1 cellular context compared by ENCODE assay signal in the genomic region with DNA sequence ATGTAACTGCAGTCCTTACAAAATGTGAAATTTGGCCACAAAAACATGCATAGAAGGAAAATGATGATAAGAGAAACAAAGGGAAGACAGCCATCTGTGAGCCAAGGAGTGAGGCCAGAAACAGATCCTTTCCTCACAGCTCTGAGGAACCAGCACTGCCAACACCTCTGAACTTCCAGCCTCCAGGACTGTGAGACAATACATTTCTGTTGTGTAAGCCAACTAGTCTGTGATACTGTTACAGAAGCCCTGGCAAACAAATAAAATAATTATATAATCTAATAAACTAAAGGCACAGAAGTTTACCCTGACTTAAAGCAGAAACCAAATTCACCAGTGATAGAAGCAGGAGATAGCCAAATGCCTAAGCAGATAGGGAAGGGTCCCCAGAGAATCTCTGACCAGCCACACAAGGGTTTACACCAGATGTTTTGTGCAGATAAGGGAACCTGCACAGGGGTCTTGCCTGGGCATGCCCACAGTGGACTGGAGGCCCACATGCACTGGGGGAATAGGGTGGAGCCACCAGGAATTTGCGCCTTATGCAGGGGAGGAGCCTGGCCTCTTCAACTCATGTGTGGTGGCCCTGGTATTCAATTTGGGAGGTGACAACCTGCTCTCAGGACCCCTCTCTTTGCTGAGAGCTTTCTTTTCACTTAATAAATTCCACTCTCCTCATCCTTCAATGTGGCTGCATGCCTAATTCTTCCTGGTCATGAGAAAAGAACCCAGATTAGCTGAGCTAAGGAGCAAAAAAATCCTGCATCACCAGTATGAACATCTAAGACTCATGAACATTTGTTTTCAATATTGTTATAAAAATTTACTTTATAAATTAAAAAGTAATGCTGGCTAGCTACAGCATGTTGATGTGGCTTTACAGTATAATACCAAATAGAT.
TF ChIP-seq lines count a peak whose summit lies in the region.

No MANE protein-coding gene starts in this region.

TF ChIP-seq in K562, 482 proteins besides CTCF, POLR2A, EP300 and RAD21 (continued from another document and continues in another):
- TF ChIP-seq, protein P1, sequence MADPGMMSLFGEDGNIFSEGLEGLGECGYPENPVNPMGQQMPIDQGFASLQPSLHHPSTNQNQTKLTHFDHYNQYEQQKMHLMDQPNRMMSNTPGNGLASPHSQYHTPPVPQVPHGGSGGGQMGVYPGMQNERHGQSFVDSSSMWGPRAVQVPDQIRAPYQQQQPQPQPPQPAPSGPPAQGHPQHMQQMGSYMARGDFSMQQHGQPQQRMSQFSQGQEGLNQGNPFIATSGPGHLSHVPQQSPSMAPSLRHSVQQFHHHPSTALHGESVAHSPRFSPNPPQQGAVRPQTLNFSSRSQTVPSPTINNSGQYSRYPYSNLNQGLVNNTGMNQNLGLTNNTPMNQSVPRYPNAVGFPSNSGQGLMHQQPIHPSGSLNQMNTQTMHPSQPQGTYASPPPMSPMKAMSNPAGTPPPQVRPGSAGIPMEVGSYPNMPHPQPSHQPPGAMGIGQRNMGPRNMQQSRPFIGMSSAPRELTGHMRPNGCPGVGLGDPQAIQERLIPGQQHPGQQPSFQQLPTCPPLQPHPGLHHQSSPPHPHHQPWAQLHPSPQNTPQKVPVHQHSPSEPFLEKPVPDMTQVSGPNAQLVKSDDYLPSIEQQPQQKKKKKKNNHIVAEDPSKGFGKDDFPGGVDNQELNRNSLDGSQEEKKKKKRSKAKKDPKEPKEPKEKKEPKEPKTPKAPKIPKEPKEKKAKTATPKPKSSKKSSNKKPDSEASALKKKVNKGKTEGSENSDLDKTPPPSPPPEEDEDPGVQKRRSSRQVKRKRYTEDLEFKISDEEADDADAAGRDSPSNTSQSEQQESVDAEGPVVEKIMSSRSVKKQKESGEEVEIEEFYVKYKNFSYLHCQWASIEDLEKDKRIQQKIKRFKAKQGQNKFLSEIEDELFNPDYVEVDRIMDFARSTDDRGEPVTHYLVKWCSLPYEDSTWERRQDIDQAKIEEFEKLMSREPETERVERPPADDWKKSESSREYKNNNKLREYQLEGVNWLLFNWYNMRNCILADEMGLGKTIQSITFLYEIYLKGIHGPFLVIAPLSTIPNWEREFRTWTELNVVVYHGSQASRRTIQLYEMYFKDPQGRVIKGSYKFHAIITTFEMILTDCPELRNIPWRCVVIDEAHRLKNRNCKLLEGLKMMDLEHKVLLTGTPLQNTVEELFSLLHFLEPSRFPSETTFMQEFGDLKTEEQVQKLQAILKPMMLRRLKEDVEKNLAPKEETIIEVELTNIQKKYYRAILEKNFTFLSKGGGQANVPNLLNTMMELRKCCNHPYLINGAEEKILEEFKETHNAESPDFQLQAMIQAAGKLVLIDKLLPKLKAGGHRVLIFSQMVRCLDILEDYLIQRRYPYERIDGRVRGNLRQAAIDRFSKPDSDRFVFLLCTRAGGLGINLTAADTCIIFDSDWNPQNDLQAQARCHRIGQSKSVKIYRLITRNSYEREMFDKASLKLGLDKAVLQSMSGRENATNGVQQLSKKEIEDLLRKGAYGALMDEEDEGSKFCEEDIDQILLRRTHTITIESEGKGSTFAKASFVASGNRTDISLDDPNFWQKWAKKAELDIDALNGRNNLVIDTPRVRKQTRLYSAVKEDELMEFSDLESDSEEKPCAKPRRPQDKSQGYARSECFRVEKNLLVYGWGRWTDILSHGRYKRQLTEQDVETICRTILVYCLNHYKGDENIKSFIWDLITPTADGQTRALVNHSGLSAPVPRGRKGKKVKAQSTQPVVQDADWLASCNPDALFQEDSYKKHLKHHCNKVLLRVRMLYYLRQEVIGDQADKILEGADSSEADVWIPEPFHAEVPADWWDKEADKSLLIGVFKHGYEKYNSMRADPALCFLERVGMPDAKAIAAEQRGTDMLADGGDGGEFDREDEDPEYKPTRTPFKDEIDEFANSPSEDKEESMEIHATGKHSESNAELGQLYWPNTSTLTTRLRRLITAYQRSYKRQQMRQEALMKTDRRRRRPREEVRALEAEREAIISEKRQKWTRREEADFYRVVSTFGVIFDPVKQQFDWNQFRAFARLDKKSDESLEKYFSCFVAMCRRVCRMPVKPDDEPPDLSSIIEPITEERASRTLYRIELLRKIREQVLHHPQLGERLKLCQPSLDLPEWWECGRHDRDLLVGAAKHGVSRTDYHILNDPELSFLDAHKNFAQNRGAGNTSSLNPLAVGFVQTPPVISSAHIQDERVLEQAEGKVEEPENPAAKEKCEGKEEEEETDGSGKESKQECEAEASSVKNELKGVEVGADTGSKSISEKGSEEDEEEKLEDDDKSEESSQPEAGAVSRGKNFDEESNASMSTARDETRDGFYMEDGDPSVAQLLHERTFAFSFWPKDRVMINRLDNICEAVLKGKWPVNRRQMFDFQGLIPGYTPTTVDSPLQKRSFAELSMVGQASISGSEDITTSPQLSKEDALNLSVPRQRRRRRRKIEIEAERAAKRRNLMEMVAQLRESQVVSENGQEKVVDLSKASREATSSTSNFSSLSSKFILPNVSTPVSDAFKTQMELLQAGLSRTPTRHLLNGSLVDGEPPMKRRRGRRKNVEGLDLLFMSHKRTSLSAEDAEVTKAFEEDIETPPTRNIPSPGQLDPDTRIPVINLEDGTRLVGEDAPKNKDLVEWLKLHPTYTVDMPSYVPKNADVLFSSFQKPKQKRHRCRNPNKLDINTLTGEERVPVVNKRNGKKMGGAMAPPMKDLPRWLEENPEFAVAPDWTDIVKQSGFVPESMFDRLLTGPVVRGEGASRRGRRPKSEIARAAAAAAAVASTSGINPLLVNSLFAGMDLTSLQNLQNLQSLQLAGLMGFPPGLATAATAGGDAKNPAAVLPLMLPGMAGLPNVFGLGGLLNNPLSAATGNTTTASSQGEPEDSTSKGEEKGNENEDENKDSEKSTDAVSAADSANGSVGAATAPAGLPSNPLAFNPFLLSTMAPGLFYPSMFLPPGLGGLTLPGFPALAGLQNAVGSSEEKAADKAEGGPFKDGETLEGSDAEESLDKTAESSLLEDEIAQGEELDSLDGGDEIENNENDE (IDR thresholded peaks at IDR 0.05; ENCODE audit: low read depth, low read length): no peak
- TF ChIP-seq SMARCE1 (IDR thresholded peaks at IDR 0.05) (0 out of 2 replicates have a peak, but pooled peaks have one; percentile 12), ZNF584 (CRISPR knock-in tag; IDR thresholded peaks at IDR 0.05; ENCODE audit: low read depth) (no peak), TSC22D4 (tag; IDR thresholded peaks at IDR 0.05) (no peak), PHF20 (IDR thresholded peaks at IDR 0.05; ENCODE audit: partially characterized antibody) (no peak), HNRNPLL (IDR thresholded peaks at IDR 0.05; ENCODE audit: low read depth, low read length, poor library complexity, severe bottlenecking) (no peak), NR2F6 (CRISPR knock-in tag; IDR thresholded peaks at IDR 0.05) (no peak), CBFA2T3 (IDR thresholded peaks at IDR 0.05) (peak; percentile 70), FOS (IDR thresholded peaks at IDR 0.05; ENCODE audit: extremely low read depth, insufficient read length) (no peak), TEAD4 (IDR thresholded peaks at IDR 0.05; ENCODE audit: low read length) (peak; percentile 62; the same call in 1 of the 2 replicates), TEAD4 (CRISPR knock-in tag; IDR thresholded peaks at IDR 0.05; ENCODE audit: borderline replicate concordance) (no peak), PURB (CRISPR knock-in tag; IDR thresholded peaks at IDR 0.05; ENCODE audit: low read depth) (no peak), TCFL5 (CRISPR knock-in tag; conservative IDR thresholded peaks at IDR 0.05) (no peak), TAL1 (IDR thresholded peaks at IDR 0.05) (peak; percentile 73), DPF2 (IDR thresholded peaks at IDR 0.05) (peak; percentile 30; the same call in 1 of the 2 replicates), RCOR1 (IDR thresholded peaks at IDR 0.05; ENCODE audit: borderline replicate concordance in 1 of 2, low read depth in 2 of 2, low read length in 2 of 2) (peak in 1 of 2 experiments; percentile 41; a peak in 1 of 4 replicates)
- TF ChIP-seq, protein P2, sequence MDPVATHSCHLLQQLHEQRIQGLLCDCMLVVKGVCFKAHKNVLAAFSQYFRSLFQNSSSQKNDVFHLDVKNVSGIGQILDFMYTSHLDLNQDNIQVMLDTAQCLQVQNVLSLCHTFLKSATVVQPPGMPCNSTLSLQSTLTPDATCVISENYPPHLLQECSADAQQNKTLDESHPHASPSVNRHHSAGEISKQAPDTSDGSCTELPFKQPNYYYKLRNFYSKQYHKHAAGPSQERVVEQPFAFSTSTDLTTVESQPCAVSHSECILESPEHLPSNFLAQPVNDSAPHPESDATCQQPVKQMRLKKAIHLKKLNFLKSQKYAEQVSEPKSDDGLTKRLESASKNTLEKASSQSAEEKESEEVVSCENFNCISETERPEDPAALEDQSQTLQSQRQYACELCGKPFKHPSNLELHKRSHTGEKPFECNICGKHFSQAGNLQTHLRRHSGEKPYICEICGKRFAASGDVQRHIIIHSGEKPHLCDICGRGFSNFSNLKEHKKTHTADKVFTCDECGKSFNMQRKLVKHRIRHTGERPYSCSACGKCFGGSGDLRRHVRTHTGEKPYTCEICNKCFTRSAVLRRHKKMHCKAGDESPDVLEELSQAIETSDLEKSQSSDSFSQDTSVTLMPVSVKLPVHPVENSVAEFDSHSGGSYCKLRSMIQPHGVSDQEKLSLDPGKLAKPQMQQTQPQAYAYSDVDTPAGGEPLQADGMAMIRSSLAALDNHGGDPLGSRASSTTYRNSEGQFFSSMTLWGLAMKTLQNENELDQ (CRISPR knock-in tag; IDR thresholded peaks at IDR 0.05; ENCODE audit: borderline replicate concordance): no peak
- TF ChIP-seq, protein P3, sequence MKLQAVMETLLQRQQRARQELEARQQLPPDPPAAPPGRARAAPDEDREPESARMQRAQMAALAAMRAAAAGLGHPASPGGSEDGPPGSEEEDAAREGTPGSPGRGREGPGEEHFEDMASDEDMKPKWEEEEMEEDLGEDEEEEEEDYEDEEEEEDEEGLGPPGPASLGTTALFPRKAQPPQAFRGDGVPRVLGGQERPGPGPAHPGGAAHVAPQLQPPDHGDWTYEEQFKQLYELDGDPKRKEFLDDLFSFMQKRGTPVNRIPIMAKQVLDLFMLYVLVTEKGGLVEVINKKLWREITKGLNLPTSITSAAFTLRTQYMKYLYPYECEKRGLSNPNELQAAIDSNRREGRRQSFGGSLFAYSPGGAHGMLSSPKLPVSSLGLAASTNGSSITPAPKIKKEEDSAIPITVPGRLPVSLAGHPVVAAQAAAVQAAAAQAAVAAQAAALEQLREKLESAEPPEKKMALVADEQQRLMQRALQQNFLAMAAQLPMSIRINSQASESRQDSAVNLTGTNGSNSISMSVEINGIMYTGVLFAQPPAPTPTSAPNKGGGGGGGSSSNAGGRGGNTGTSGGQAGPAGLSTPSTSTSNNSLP (IDR thresholded peaks at IDR 0.05; ENCODE audit: borderline replicate concordance, low read depth, low read length): no peak
- TF ChIP-seq, protein P4, sequence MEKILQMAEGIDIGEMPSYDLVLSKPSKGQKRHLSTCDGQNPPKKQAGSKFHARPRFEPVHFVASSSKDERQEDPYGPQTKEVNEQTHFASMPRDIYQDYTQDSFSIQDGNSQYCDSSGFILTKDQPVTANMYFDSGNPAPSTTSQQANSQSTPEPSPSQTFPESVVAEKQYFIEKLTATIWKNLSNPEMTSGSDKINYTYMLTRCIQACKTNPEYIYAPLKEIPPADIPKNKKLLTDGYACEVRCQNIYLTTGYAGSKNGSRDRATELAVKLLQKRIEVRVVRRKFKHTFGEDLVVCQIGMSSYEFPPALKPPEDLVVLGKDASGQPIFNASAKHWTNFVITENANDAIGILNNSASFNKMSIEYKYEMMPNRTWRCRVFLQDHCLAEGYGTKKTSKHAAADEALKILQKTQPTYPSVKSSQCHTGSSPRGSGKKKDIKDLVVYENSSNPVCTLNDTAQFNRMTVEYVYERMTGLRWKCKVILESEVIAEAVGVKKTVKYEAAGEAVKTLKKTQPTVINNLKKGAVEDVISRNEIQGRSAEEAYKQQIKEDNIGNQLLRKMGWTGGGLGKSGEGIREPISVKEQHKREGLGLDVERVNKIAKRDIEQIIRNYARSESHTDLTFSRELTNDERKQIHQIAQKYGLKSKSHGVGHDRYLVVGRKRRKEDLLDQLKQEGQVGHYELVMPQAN (IDR thresholded peaks at IDR 0.05; ENCODE audit: borderline replicate concordance): no peak
- TF ChIP-seq, protein P5, sequence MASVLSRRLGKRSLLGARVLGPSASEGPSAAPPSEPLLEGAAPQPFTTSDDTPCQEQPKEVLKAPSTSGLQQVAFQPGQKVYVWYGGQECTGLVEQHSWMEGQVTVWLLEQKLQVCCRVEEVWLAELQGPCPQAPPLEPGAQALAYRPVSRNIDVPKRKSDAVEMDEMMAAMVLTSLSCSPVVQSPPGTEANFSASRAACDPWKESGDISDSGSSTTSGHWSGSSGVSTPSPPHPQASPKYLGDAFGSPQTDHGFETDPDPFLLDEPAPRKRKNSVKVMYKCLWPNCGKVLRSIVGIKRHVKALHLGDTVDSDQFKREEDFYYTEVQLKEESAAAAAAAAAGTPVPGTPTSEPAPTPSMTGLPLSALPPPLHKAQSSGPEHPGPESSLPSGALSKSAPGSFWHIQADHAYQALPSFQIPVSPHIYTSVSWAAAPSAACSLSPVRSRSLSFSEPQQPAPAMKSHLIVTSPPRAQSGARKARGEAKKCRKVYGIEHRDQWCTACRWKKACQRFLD (CRISPR knock-in tag; IDR thresholded peaks at IDR 0.05): no peak
- TF ChIP-seq, protein P6, sequence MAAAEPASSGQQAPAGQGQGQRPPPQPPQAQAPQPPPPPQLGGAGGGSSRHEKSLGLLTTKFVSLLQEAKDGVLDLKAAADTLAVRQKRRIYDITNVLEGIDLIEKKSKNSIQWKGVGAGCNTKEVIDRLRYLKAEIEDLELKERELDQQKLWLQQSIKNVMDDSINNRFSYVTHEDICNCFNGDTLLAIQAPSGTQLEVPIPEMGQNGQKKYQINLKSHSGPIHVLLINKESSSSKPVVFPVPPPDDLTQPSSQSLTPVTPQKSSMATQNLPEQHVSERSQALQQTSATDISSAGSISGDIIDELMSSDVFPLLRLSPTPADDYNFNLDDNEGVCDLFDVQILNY (CRISPR knock-in tag; IDR thresholded peaks at IDR 0.05): no peak
- TF ChIP-seq, protein P7, sequence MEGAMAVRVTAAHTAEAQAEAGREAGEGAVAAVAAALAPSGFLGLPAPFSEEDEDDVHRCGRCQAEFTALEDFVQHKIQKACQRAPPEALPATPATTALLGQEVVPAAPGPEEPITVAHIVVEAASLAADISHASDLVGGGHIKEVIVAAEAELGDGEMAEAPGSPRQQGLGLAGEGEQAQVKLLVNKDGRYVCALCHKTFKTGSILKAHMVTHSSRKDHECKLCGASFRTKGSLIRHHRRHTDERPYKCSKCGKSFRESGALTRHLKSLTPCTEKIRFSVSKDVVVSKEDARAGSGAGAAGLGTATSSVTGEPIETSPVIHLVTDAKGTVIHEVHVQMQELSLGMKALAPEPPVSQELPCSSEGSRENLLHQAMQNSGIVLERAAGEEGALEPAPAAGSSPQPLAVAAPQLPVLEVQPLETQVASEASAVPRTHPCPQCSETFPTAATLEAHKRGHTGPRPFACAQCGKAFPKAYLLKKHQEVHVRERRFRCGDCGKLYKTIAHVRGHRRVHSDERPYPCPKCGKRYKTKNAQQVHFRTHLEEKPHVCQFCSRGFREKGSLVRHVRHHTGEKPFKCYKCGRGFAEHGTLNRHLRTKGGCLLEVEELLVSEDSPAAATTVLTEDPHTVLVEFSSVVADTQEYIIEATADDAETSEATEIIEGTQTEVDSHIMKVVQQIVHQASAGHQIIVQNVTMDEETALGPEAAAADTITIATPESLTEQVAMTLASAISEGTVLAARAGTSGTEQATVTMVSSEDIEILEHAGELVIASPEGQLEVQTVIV (CRISPR knock-in tag; IDR thresholded peaks at IDR 0.05; ENCODE audit: borderline replicate concordance): no peak
- TF ChIP-seq, protein P8, sequence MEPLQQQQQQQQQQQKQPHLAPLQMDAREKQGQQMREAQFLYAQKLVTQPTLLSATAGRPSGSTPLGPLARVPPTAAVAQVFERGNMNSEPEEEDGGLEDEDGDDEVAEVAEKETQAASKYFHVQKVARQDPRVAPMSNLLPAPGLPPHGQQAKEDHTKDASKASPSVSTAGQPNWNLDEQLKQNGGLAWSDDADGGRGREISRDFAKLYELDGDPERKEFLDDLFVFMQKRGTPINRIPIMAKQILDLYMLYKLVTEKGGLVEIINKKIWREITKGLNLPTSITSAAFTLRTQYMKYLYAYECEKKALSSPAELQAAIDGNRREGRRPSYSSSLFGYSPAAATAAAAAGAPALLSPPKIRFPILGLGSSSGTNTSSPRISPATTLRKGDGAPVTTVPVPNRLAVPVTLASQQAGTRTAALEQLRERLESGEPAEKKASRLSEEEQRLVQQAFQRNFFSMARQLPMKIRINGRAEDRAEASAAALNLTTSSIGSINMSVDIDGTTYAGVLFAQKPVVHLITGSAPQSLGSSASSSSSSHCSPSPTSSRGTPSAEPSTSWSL (CRISPR knock-in tag; IDR thresholded peaks at IDR 0.05; ENCODE audit: borderline replicate concordance): no peak
